8 cellular contexts compared by ENCODE assay signal in the genomic region with DNA sequence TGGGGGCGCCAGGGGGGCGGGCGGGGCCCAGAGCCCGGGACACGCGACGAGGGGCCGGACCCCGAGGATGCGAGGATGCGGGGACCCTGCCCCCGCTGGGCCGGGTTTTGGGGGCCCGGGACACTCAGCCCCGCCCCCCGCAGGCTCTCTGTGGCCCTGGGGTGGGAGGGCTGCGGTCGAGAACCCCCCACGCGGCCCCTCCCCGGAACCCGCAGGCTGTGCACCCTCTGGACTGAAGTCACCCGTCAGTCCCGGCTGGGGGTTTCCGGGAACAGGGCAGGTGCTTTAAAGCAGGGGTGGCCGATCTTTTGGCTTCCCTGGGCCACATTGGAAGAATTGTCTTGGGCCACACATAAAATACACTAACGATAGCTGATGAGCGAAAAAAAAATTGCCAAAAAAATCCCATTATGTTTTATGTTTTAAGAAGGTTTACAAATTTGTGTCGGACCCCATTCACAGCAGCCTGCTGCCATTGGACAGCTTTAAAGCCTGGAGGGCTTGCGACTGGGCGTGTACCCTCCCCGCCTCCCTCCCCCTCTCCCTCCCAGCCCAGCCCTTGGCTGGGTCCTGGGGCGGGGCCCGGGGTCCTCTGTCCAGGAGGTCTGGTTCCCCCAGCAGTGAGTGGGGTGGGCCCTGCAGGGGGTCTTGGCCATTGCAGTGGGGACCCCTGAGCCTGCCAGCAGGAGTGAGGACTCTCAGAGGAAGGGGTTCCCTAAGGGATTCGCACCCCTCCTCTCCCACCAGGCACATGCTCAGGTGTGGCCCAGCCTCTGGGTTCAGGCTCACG. TPM values are rescaled to one million over a fixed set of nuclear protein-coding genes. Genes with fewer than 3 reads are reported as not detected.
DNase-seq lines count a peak whose midpoint lies in the region; ATAC-seq and TF ChIP-seq lines count a peak whose summit lies in the region.

No MANE protein-coding gene starts in this region.

- intact Hi-C loops in CD4-positive, alpha-beta T cell (cut with DNase I, micrococcal nuclease), result no loop called here
- intact Hi-C loops in activated CD8-positive, alpha-beta T cell treated with anti-CD3 and anti-CD28 coated beads for 36 hours (cut with micrococcal nuclease), result no loop called here
- intact Hi-C loops in mucosa of descending colon (cut with DNase I, micrococcal nuclease), result no loop called here
- intact Hi-C loops in upper lobe of right lung (cut with DNase I), result no loop called here
- intact Hi-C loops in left cardiac atrium (cut with DNase I), result no loop called here

- ATAC-seq in CD4-positive, alpha-beta T cell (ENCODE audit: poor library complexity), result peak; percentile 83
- ATAC-seq in HG03175 (IDR thresholded peaks at IDR 0.05; ENCODE audit: unreplicated experiment) (peak; percentile 45), mucosa of descending colon (peak; percentile 45), upper lobe of right lung (peak; percentile 42), left cardiac atrium (no peak), HG03159 (IDR thresholded peaks at IDR 0.05; ENCODE audit: unreplicated experiment) (no peak), HG02884 (IDR thresholded peaks at IDR 0.05; ENCODE audit: unreplicated experiment) (no peak)
- ATAC-seq in activated CD8-positive, alpha-beta T cell treated with anti-CD3 and anti-CD28 coated beads for 36 hours, result peak; percentile 84

- no peaks in the 10 kb centered on the region for H3K9me3 Mint-ChIP-seq in CD4-positive, alpha-beta T cell
- no peaks in the 10 kb centered on the region for H3K9me3 Mint-ChIP-seq in activated CD8-positive, alpha-beta T cell treated with anti-CD3 and anti-CD28 coated beads for 36 hours

- H3K4me3 ChIP-seq in mucosa of descending colon, result no peak overlapping the region
- H3K4me3 ChIP-seq in upper lobe of right lung, result peak overlapping the region; percentile 43

- no peak for TF ChIP-seq CTCF in CD4-positive, alpha-beta T cell (IDR thresholded peaks at IDR 0.05)
- TF ChIP-seq CTCF in activated CD8-positive, alpha-beta T cell treated with anti-CD3 and anti-CD28 coated beads for 36 hours (IDR thresholded peaks at IDR 0.05), result no peak
- TF ChIP-seq CTCF in mucosa of descending colon (IDR thresholded peaks at IDR 0.05), result no peak
- no peak for TF ChIP-seq CTCF in upper lobe of right lung (IDR thresholded peaks at IDR 0.05)

- peaks cover 30% of the 10 kb centered on the region for H3K4me1 ChIP-seq in mucosa of descending colon (ENCODE audit: low read depth)
- no peaks in the 10 kb centered on the region for H3K4me1 ChIP-seq in upper lobe of right lung

- no peaks in the 10 kb centered on the region for H3K36me3 Mint-ChIP-seq in CD4-positive, alpha-beta T cell (ENCODE audit: low read depth)
- H3K36me3 Mint-ChIP-seq in activated CD8-positive, alpha-beta T cell treated with anti-CD3 and anti-CD28 coated beads for 36 hours (ENCODE audit: low read depth), result no peaks in the 10 kb centered on the region

- CTCF ChIA-PET in CD4-positive, alpha-beta T cell (lab: Charles Lee), result no interaction called here
- CTCF ChIA-PET in activated CD8-positive, alpha-beta T cell treated with anti-CD3 and anti-CD28 coated beads for 36 hours (lab: Charles Lee), result interaction anchor here (1.3 to 2.7 kb wide), 2 partner anchors 15 to 113 kb away, joined by 3 to 20 read pairs; no protein-coding TSS in a partner anchor

- peak; percentile 50 to 71 (median 53) for DNase-seq in CD4-positive, alpha-beta T cell
- peak; percentile 89 for DNase-seq in activated CD8-positive, alpha-beta T cell treated with anti-CD3 and anti-CD28 coated beads for 36 hours
- DNase-seq in mucosa of descending colon (peak; percentile 64 to 89 (median 78)), upper lobe of right lung (no peak), left cardiac atrium (no peak)

- no peaks in the 10 kb centered on the region for H3K9me3 ChIP-seq in CD4-positive, alpha-beta T cell (ENCODE audit: control insufficient read depth, low read length)
- H3K9me3 ChIP-seq in mucosa of descending colon, result no peaks in the 10 kb centered on the region
- no peaks in the 10 kb centered on the region for H3K9me3 ChIP-seq in upper lobe of right lung

- peak overlapping the region; percentile 83 for H3K4me3 Mint-ChIP-seq in CD4-positive, alpha-beta T cell
- H3K4me3 Mint-ChIP-seq in activated CD8-positive, alpha-beta T cell treated with anti-CD3 and anti-CD28 coated beads for 36 hours, result peak overlapping the region; percentile 59

- no peaks in the 10 kb centered on the region for H3K27me3 ChIP-seq in CD4-positive, alpha-beta T cell (ENCODE audit: control insufficient read depth, insufficient read depth, low read length)
- H3K27me3 ChIP-seq in upper lobe of right lung, result peaks cover 18% of the 10 kb centered on the region

- peaks cover 13% of the 10 kb centered on the region for H3K4me1 Mint-ChIP-seq in CD4-positive, alpha-beta T cell (ENCODE audit: low read depth)
- peaks cover 16% of the 10 kb centered on the region for H3K4me1 Mint-ChIP-seq in activated CD8-positive, alpha-beta T cell treated with anti-CD3 and anti-CD28 coated beads for 36 hours (ENCODE audit: low read depth)

- no peak overlapping the region for H3K27ac ChIP-seq in CD4-positive, alpha-beta T cell (ENCODE audit: low read depth, low read length)
- no peak overlapping the region for H3K27ac ChIP-seq in upper lobe of right lung

- H3K36me3 ChIP-seq in mucosa of descending colon (ENCODE audit: low read depth) (no peaks in the 10 kb centered on the region), upper lobe of right lung (no peaks in the 10 kb centered on the region)

- POLR2A ChIA-PET in CD4-positive, alpha-beta T cell (lab: Charles Lee), result interaction anchor here (0.6 kb wide), 1 partner anchor 63 kb away, joined by 3 read pairs; no protein-coding TSS in a partner anchor
- POLR2A ChIA-PET in activated CD8-positive, alpha-beta T cell treated with anti-CD3 and anti-CD28 coated beads for 36 hours (lab: Charles Lee), result interaction anchor here (1.3 to 1.7 kb wide), 2 partner anchors 15 to 94 kb away, joined by 3 to 5 read pairs; a partner anchor contains a TSS

- no peaks in the 10 kb centered on the region for H3K27me3 Mint-ChIP-seq in CD4-positive, alpha-beta T cell
- no peaks in the 10 kb centered on the region for H3K27me3 Mint-ChIP-seq in activated CD8-positive, alpha-beta T cell treated with anti-CD3 and anti-CD28 coated beads for 36 hours

- H3K27ac Mint-ChIP-seq in CD4-positive, alpha-beta T cell, result peak overlapping the region; percentile 71
- H3K27ac Mint-ChIP-seq in activated CD8-positive, alpha-beta T cell treated with anti-CD3 and anti-CD28 coated beads for 36 hours, result peak overlapping the region; percentile 88

RNA-seq across cellular contexts. Expression of a gene that starts 21.6 kb away (rescaled TPM):
- 10 to 100 TPM; 11.1 to 11.3 TPM for total RNA-seq in CD4-positive, alpha-beta T cell
- total RNA-seq in activated CD8-positive, alpha-beta T cell treated with anti-CD3 and anti-CD28 coated beads for 36 hours, result 10 to 100 TPM; 17.5 to 20.3 TPM
- total RNA-seq in mucosa of descending colon (10 to 100 TPM; 18.4 to 25.3 (median 24.0) TPM), upper lobe of right lung (9.7 TPM), left cardiac atrium (1 to 10 TPM; 5.3 to 6.1 TPM)

RNA-seq across cellular contexts. Expression of a gene that starts 36.2 kb away (rescaled TPM):
- total RNA-seq in CD4-positive, alpha-beta T cell, result under 1 TPM; 0.11 to 0.59 TPM
- not detected for total RNA-seq in activated CD8-positive, alpha-beta T cell treated with anti-CD3 and anti-CD28 coated beads for 36 hours
- total RNA-seq in mucosa of descending colon (1 to 10 TPM in 2 of 3 donors, under 1 TPM in 1; 0.32 to 4.4 (median 1.8) TPM), upper lobe of right lung (not detected), left cardiac atrium (not detected)

Comparison
In these comparisons a context has a peak if more than half of its experiments do, and no peak if none do; other contexts are left out.
1. ATAC-seq: peak in CD4-positive, alpha-beta T cell (single experiment), HG03175 (single experiment), activated CD8-positive, alpha-beta T cell treated with anti-CD3 and anti-CD28 coated beads for 36 hours (single experiment), mucosa of descending colon (single experiment) and upper lobe of right lung (single experiment); none in left cardiac atrium (0 of 2), HG03159 (single experiment) and HG02884 (single experiment).
2. DNase-seq: peak in CD4-positive, alpha-beta T cell (10 of 10), activated CD8-positive, alpha-beta T cell treated with anti-CD3 and anti-CD28 coated beads for 36 hours (single experiment) and mucosa of descending colon (3 of 3); none in upper lobe of right lung (single experiment) and left cardiac atrium (single experiment).